8 cellular contexts compared by ENCODE assay signal in the genomic region with DNA sequence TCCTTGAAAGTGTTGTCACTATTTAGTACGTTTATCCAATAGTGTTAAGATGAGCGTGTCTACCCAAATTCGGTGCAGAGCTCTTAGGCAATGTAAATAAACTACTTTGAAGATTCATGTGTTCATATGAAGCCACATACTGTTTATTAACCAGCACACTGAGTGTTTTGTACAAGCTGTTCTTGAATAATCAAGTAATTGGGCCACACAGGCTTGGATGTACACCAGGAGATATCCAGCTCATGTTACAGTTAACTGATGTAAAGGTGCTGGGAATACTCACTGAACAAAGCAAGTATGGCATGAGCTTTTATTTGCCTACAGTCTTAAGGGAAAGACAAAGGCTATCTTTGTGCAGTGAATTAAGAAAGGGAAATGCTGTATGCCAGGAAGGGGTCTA. TPM values are rescaled to one million over a fixed set of nuclear protein-coding genes. Genes with fewer than 3 reads are reported as not detected.
A peak's percentile ranks its signal among the peaks of the same experiment; 100 is the strongest.
DNase-seq lines count a peak whose midpoint lies in the region; FAIRE-seq and TF ChIP-seq lines count a peak whose summit lies in the region.

No MANE protein-coding gene starts in this region.

- H3K4me3 ChIP-seq in H7 (ENCODE audit: insufficient read depth, low read depth, low read length) (peak overlapping the region; percentile 69; the same call in 1 of the 2 replicates), esophagus squamous epithelium (peak overlapping the region; percentile 60 to 95 (median 84)), prostate gland (peak overlapping the region; percentile 78 to 87)

- no peaks in the 10 kb centered on the region for H3K9me3 ChIP-seq in esophagus squamous epithelium
- no peaks in the 10 kb centered on the region for H3K9me3 ChIP-seq in prostate gland

- intact Hi-C loops in esophagus squamous epithelium (cut with DNase I) = no loop called here
- intact Hi-C loops in prostate gland (cut with DNase I) = no loop called here

- peak overlapping the region; percentile 87 to 96 (median 94) for H3K27ac ChIP-seq in esophagus squamous epithelium
- H3K27ac ChIP-seq in prostate gland = peak overlapping the region; percentile 92 to 95

- TF ChIP-seq POLR2A in esophagus squamous epithelium (IDR thresholded peaks at IDR 0.05) (no peak), prostate gland (IDR thresholded peaks at IDR 0.05) (no peak)

- H3K36me3 ChIP-seq in H7 (replicated peaks; ENCODE audit: control insufficient read depth, insufficient read depth, low read length) (no peaks in the 10 kb centered on the region), esophagus squamous epithelium (no peaks in the 10 kb centered on the region), prostate gland (no peaks in the 10 kb centered on the region)

- 52 to 60% methylated on average over 3 of the region's 3 CpGs for WGBS in esophagus squamous epithelium, 2 donors
- 25% methylated on average over 3 of the region's 3 CpGs for WGBS in prostate gland

- no peak for DNase-seq in H7
- peak; percentile 49 for DNase-seq in OCI-M1 (lab: John Stamatoyannopoulos, UW)
- DNase-seq in esophagus squamous epithelium (lab: John Stamatoyannopoulos, UW) = no peak
- DNase-seq in prostate gland (ENCODE audit: low spot score) = peak; percentile 49
- no peak for DNase-seq in NCI-H1092 (lab: John Stamatoyannopoulos, UW)
- DNase-seq in NCI-H2081 treated with DMSO at 0.1 percent for 48 hours (lab: John Stamatoyannopoulos, UW) = no peak
- DNase-seq in RCC 7860 (ENCODE audit: low spot score) = no peak
- no peak for DNase-seq in NCI-H510A treated with DMSO at 0.1 percent for 48 hours (lab: John Stamatoyannopoulos, UW)

- H3K27me3 ChIP-seq in H7 (ENCODE audit: control insufficient read depth, insufficient read depth, low read length) (no peaks in the 10 kb centered on the region), esophagus squamous epithelium (no peaks in the 10 kb centered on the region), prostate gland (replicated peaks; ENCODE audit: insufficient read depth) (no peaks in the 10 kb centered on the region)

- no peak for TF ChIP-seq CTCF in esophagus squamous epithelium (IDR thresholded peaks at IDR 0.05)
- TF ChIP-seq CTCF in prostate gland (IDR thresholded peaks at IDR 0.05) = no peak

- FAIRE-seq in RCC 7860 (lab: Jason Lieb, UNC) = no peak

- H3K4me1 ChIP-seq in esophagus squamous epithelium (peaks cover 0 to 44% (median 30%) of the 10 kb centered on the region in 3 donors), prostate gland (replicated peaks) (no peaks in the 10 kb centered on the region)

RNA-seq across cellular contexts. Expression of gene DHX36, which starts 0.6 kb away (rescaled TPM):
- 48.0 and 57.8 TPM in 2 replicates for total RNA-seq in H7 (2014; rRNA removed; shearing (Covaris generic))
- total RNA-seq in esophagus squamous epithelium (10 to 100 TPM; 16.5 to 59.1 (median 39.7) TPM), prostate gland (10 to 100 TPM; 32.4 to 74.0 TPM)

Comparison
In these comparisons a context has a peak if more than half of its experiments do, and no peak if none do; other contexts are left out.
1. DNase-seq: peak in OCI-M1 (single experiment) and prostate gland (single experiment); none in H7 (single experiment), esophagus squamous epithelium (single experiment), NCI-H1092 (single experiment), NCI-H2081 treated with DMSO at 0.1 percent for 48 hours (single experiment), RCC 7860 (single experiment) and NCI-H510A treated with DMSO at 0.1 percent for 48 hours (single experiment).
2. Peak in every context shown above with its lines, with median percentiles within 50 percentile points of each other: H3K4me3 ChIP-seq.